ENCODE assay signal across 12 cellular contexts in the genomic region with DNA sequence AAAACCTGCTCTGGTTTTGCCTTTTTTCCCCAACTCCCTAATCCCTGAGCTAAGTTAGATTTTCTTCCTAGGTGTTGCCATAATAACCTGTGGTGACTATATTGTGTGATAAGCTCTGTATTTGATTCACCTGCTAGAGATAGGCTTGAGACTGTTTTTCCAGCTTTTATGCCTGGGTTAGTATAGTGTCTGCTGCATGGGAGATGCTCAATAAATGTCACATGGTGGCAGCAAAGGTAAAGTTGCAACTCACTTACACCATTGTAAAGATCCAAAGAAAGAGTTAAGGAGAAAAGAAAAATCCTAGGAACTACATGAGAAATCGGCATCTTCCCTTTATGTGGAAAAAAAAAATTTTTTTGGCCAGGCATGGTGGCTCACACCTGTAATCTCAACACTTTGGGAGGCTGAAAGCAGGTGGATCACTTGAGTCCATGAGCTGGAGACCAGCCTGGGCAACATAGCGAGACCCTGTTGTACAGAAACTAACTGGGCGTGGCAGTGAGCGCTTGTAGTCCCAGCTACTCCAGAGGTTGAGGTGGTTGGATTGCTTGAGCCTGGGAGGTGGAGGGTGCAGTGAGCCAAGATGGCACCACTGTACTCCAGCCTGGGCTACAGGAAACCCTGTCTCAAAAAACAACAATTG. TPM values are rescaled to one million over a fixed set of nuclear protein-coding genes. Genes with fewer than 3 reads are reported as not detected.
DNase-seq lines count a peak whose midpoint lies in the region; ATAC-seq and TF ChIP-seq lines count a peak whose summit lies in the region.
"Had no signal": no experiment of that assay in that cellular context is flagged by ENCODE, and none has a peak within 500 bp of the region (broad histone marks: within the 10 kb centered on the region; RNA-seq: fewer than 3 reads in every experiment).

No MANE protein-coding gene starts in this region.

- WGBS in liver, result 95% methylated on average over 4 of the region's 4 CpGs
- 90 to 95% (median 92%) methylated on average over 4 of the region's 4 CpGs for WGBS in psoas muscle, 3 donors

- H3K9ac ChIP-seq in BLaER1, result peak overlapping the region; percentile 99; the same call in 1 of the 2 replicates
- no peak overlapping the region for H3K9ac ChIP-seq in liver (ENCODE audit: low read depth in 1 of 2, low read length in 2 of 2)

- H3K4me2 ChIP-seq in BLaER1, result peak overlapping the region; percentile 94

- H3K4me3 ChIP-seq in BLaER1 (peak overlapping the region; percentile 97), HEK293 (ENCODE audit: low read depth, low read length) (no peak overlapping the region), liver (ENCODE audit: low read depth in 1 of 3, low read length in 3 of 3) (no peak overlapping the region), psoas muscle (no peak overlapping the region)

- CTCF ChIA-PET in HEK293 (lab: Yijun Ruan, JAX), result interaction anchor here (0.6 to 1.1 kb wide), 5 partner anchors 8 to 983 kb away, joined by 3 to 5 read pairs (median 4); no protein-coding TSS in a partner anchor

- no peaks in the 10 kb centered on the region for H3K27me3 ChIP-seq in BLaER1
- no peaks in the 10 kb centered on the region for H3K27me3 ChIP-seq in liver (ENCODE audit: control insufficient read depth in 4 of 4, insufficient read depth in 4 of 4, low read length in 3 of 4)
- H3K27me3 ChIP-seq in psoas muscle (ENCODE audit: insufficient read depth in 3 of 3, low read length in 2 of 3), result no peaks in the 10 kb centered on the region

- ATAC-seq in HG03045 (IDR thresholded peaks at IDR 0.05; ENCODE audit: unreplicated experiment), result no peak
- ATAC-seq in psoas muscle, result no peak
- ATAC-seq: left lobe of liver had no signal

- TF ChIP-seq RAD21 in liver (IDR thresholded peaks at IDR 0.05), result peak; percentile 23 to 24

- H3K27ac ChIP-seq in BLaER1 (no peak overlapping the region), HEK293 (ENCODE audit: extremely low read depth, low read depth, low read length) (no peak overlapping the region), VCaP (no peak overlapping the region), liver (ENCODE audit: low read depth in 1 of 2, low read length in 2 of 2) (no peak overlapping the region), psoas muscle (no peak overlapping the region)

- peaks cover 81% of the 10 kb centered on the region for H4K20me1 ChIP-seq in BLaER1

- intact Hi-C loops in psoas muscle (cut with DNase I), result loop anchor here in 1 of 2 donors (5.0 kb wide), 1 partner anchor 1760 kb away; no protein-coding TSS in a partner anchor

- H3K9me3 ChIP-seq in BLaER1 (no peaks in the 10 kb centered on the region), HEK293 (ENCODE audit: control insufficient read depth, insufficient read depth, low read depth, low read length) (no peaks in the 10 kb centered on the region), liver (ENCODE audit: control insufficient read depth in 4 of 4, low read length in 3 of 4) (peaks cover 0 to 2% (median 0%) of the 10 kb centered on the region in 4 donors), psoas muscle (no peaks in the 10 kb centered on the region)

- TF ChIP-seq CTCF in HEK293 (tag by site-specific recombination; IDR thresholded peaks at IDR 0.05), result 0 out of 2 replicates have a peak, but pooled peaks have one; percentile 24
- peak; percentile 58 for TF ChIP-seq CTCF in VCaP (conservative IDR thresholded peaks at IDR 0.05)
- TF ChIP-seq CTCF in liver (IDR thresholded peaks at IDR 0.05; ENCODE audit: low read depth, low read length, missing input control), result no peak
- TF ChIP-seq CTCF in psoas muscle (IDR thresholded peaks at IDR 0.05), result no peak

- H3K36me3 ChIP-seq in BLaER1 (peaks cover 60% of the 10 kb centered on the region), HEK293 (ENCODE audit: control insufficient read depth in 2 of 2, insufficient read depth in 1 of 2, low read length in 2 of 2) (peaks cover 4 to 52% of the 10 kb centered on the region in 2 experiments; a peak in 2 of 3 replicates), liver (ENCODE audit: control insufficient read depth in 4 of 4, insufficient read depth in 3 of 4, low read depth in 1 of 4, low read length in 3 of 4) (no peaks in the 10 kb centered on the region), psoas muscle (ENCODE audit: insufficient read depth in 1 of 2, low read depth in 1 of 2) (peaks cover 3 to 26% of the 10 kb centered on the region in 2 donors)

- POLR2A ChIA-PET in HEK293 (lab: Yijun Ruan, JAX), result no interaction called here

- DNase-seq in psoas muscle, result no peak
- DNase-seq in D341Med (ENCODE audit: low spot score), result no peak
- DNase-seq in NCI-H2196 (lab: John Stamatoyannopoulos, UW; ENCODE audit: unreplicated experiment), result no peak
- DNase-seq: activated CD4-positive, alpha-beta T cell treated with anti-CD3 and anti-CD28 coated beads, Interleukin-2, amount 50 U/mL, for 4 hours; NCI-H146; NCI-H526 had no signal

- H3K4me1 ChIP-seq in BLaER1 (peaks cover 71% of the 10 kb centered on the region), HEK293 (ENCODE audit: control insufficient read depth, insufficient read depth, low read length) (no peaks in the 10 kb centered on the region), liver (ENCODE audit: control insufficient read depth in 4 of 4, insufficient read depth in 4 of 4, low read length in 3 of 4) (peaks cover 0 to 12% (median under 1%) of the 10 kb centered on the region in 4 donors), psoas muscle (peaks cover 15% of the 10 kb centered on the region)

TF ChIP-seq in HEK293, 187 proteins besides CTCF, POLR2A, EP300 and RAD21 (continues in another document):
- TF ChIP-seq ZNF654 (tag by site-specific recombination; IDR thresholded peaks at IDR 0.05; ENCODE audit: low read depth), result peak; percentile 56
- no peak for TF ChIP-seq PRDM6 (tag by site-specific recombination; IDR thresholded peaks at IDR 0.05)
- TF ChIP-seq ZNF398 (tag by site-specific recombination; IDR thresholded peaks at IDR 0.05), result no peak
- peak; percentile 37; the same call in 1 of the 2 replicates for TF ChIP-seq ZNF121 (tag by site-specific recombination; IDR thresholded peaks at IDR 0.05)

TF ChIP-seq in liver, 16 proteins besides CTCF, POLR2A, EP300 and RAD21:
- TF ChIP-seq GABPA (IDR thresholded peaks at IDR 0.05 in 1 of 2, conservative IDR thresholded peaks at IDR 0.05 in 1 of 2) (no peak), ZBTB33 (IDR thresholded peaks at IDR 0.05) (no peak), YY1 (IDR thresholded peaks at IDR 0.05) (no peak), SP1 (IDR thresholded peaks at IDR 0.05) (no peak)

RNA-seq across cellular contexts. Expression of gene CCNJ, which starts 3.7 kb away (rescaled TPM):
- total RNA-seq in liver (1 to 10 TPM; 4.8 to 6.5 TPM), psoas muscle (1 to 10 TPM; 3.8 to 5.7 (median 5.2) TPM)
- polyA plus RNA-seq in liver (1 to 10 TPM in 1 of 2 donors, under 1 TPM in 1; 0.78 to 1.7 TPM), psoas muscle (1 to 10 TPM; 2.0 to 8.4 (median 4.0) TPM)

Comparison
In these comparisons a context has a peak if more than half of its experiments do, and no peak if none do; other contexts are left out.
1. CTCF ChIP-seq: peak in HEK293 (single experiment) and VCaP (single experiment); none in liver (single experiment) and psoas muscle (single experiment).